ENCODE assay signal across 3 cellular contexts in the genomic region with DNA sequence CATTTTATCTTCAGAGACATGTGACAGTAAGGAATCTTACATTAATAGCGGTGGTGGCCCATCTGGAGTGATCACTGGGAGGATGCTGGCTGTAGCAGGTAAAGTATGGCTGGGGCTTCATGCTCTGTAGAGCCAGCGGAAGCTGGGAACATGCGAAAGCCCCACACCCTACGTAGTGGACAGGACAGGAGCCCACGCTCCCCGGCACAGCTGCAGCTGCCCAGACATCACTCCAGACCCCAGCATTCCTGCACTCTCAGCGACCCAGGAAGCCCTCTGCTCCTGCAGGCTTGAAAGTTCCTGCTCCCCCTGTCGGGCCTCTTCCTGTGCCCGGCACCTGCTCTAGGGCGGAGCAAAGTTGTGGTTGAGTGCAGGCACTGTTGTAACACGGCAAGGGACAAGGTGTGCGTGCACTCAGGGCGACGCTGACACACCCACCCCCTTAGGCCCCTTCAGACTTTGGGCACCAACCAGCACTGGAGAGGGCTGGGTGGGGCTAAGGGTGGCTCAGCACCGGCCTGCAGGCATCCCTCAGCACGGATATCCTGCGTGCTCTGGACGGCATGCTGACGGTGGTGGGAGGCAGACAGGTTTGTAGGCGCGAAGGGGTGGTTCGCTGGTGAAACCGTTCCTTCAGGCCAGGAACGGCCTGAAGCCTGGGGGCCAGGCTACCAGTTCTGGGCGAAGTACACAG.
TF ChIP-seq lines count a peak whose summit lies in the region.

No MANE protein-coding gene starts in this region.

TF ChIP-seq in GM23338, 12 proteins besides CTCF, POLR2A, EP300 and RAD21 (continued from another document and continues in another):
- no peak for TF ChIP-seq ETS1 (IDR thresholded peaks at IDR 0.05)
- no peak for TF ChIP-seq EZH2 (IDR thresholded peaks at IDR 0.05; ENCODE audit: low read depth, unreplicated experiment)
- no peak for TF ChIP-seq EZH2phosphoT487 (IDR thresholded peaks at IDR 0.05; ENCODE audit: unreplicated experiment)

TF ChIP-seq in WTC11, 78 proteins besides CTCF, POLR2A, EP300 and RAD21 (continued from another document):
- TF ChIP-seq ARID4B (CRISPR knock-in tag; IDR thresholded peaks at IDR 0.05; ENCODE audit: borderline replicate concordance) = no peak
- TF ChIP-seq, protein P1, sequence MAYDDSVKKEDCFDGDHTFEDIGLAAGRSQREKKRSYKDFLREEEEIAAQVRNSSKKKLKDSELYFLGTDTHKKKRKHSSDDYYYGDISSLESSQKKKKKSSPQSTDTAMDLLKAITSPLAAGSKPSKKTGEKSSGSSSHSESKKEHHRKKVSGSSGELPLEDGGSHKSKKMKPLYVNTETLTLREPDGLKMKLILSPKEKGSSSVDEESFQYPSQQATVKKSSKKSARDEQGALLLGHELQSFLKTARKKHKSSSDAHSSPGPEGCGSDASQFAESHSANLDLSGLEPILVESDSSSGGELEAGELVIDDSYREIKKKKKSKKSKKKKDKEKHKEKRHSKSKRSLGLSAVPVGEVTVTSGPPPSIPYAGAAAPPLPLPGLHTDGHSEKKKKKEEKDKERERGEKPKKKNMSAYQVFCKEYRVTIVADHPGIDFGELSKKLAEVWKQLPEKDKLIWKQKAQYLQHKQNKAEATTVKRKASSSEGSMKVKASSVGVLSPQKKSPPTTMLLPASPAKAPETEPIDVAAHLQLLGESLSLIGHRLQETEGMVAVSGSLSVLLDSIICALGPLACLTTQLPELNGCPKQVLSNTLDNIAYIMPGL (CRISPR knock-in tag; IDR thresholded peaks at IDR 0.05) = no peak
- no peak for TF ChIP-seq ESRRA (CRISPR knock-in tag; IDR thresholded peaks at IDR 0.05; ENCODE audit: borderline replicate concordance)
- TF ChIP-seq FOXK1 (CRISPR knock-in tag; IDR thresholded peaks at IDR 0.05) = no peak
- TF ChIP-seq, protein P2, sequence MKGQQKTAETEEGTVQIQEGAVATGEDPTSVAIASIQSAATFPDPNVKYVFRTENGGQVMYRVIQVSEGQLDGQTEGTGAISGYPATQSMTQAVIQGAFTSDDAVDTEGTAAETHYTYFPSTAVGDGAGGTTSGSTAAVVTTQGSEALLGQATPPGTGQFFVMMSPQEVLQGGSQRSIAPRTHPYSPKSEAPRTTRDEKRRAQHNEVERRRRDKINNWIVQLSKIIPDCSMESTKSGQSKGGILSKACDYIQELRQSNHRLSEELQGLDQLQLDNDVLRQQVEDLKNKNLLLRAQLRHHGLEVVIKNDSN (CRISPR knock-in tag; IDR thresholded peaks at IDR 0.05) = no peak
- no peak for TF ChIP-seq USF2 (CRISPR knock-in tag; IDR thresholded peaks at IDR 0.05)
- TF ChIP-seq ZNF416 (CRISPR knock-in tag; IDR thresholded peaks at IDR 0.05) = no peak

TF ChIP-seq in HepG2, 621 proteins besides CTCF, POLR2A, EP300 and RAD21 (continued from another document):
- TF ChIP-seq ZNF687 (CRISPR knock-in tag; IDR thresholded peaks at IDR 0.05) = peak; percentile 17; the same call in 1 of the 2 replicates
- TF ChIP-seq ZNF761 (CRISPR knock-in tag; conservative IDR thresholded peaks at IDR 0.05) = no peak
- TF ChIP-seq SMARCE1 (IDR thresholded peaks at IDR 0.05; ENCODE audit: borderline replicate concordance) = no peak
- no peak for TF ChIP-seq RARA (CRISPR knock-in tag; IDR thresholded peaks at IDR 0.05)
- no peak for TF ChIP-seq ZBTB4 (CRISPR knock-in tag; IDR thresholded peaks at IDR 0.05; ENCODE audit: borderline replicate concordance)
- TF ChIP-seq XBP1 (CRISPR knock-in tag; IDR thresholded peaks at IDR 0.05) = no peak
- TF ChIP-seq HNRNPLL (IDR thresholded peaks at IDR 0.05; ENCODE audit: low read depth, low read length, poor library complexity, severe bottlenecking) = peak; percentile 13
- no peak for TF ChIP-seq CCDC6 (CRISPR knock-in tag; IDR thresholded peaks at IDR 0.05)
- TF ChIP-seq ZNF678 (CRISPR knock-in tag; IDR thresholded peaks at IDR 0.05) = no peak
TF ChIP-seq in HepG2: peak in this region for 2.
